In genomic region chr2:126650994-126651393, GRCh38 we compare ENCODE assay signal across 18 cellular contexts.
"Had no signal": no experiment of that assay in that cellular context is flagged by ENCODE, and none has a peak within 500 bp of the region (broad histone marks: within the 10 kb centered on the region; RNA-seq: fewer than 3 reads in every experiment).

No MANE protein-coding gene starts in this region.

- H3K4me1 ChIP-seq: colonic mucosa had no signal

- H3K36me3 ChIP-seq: colonic mucosa, gastrocnemius medialis, heart right ventricle, neutrophil, spleen, tibial nerve had no signal

- ATAC-seq: gastrocnemius medialis; heart right ventricle; left lobe of liver; mucosa of descending colon; naive thymus-derived CD8-positive, alpha-beta T cell; sciatic nerve; stimulated activated memory B cell treated with anti-CD40 and anti-IgM and Interleukin-4, amounts not matched to agents 10 μg/mL and 1 μg/mL and 100 μg/mL, for 72 hours had no signal

- H3K27me3 Mint-ChIP-seq: naive thymus-derived CD8-positive, alpha-beta T cell; stimulated activated memory B cell treated with anti-CD40 and anti-IgM and Interleukin-4, amounts not matched to agents 10 μg/mL and 1 μg/mL and 100 μg/mL, for 72 hours; stimulated activated naive CD8-positive, alpha-beta T cell treated with anti-CD3 and anti-CD28 coated beads, Interleukin-15, Interleukin-2, amounts not matched to agents 100 ng/mL and 50 ng/mL, for 24 hours had no signal

- H3K9me3 ChIP-seq: colonic mucosa, gastrocnemius medialis, heart right ventricle, mucosa of descending colon, neutrophil, tibial nerve had no signal

- H3K27me3 ChIP-seq: colonic mucosa, gastrocnemius medialis, heart right ventricle, neutrophil, spleen had no signal

- H3K27ac Mint-ChIP-seq: naive thymus-derived CD8-positive, alpha-beta T cell; stimulated activated memory B cell treated with anti-CD40 and anti-IgM and Interleukin-4, amounts not matched to agents 10 μg/mL and 1 μg/mL and 100 μg/mL, for 72 hours; stimulated activated naive CD8-positive, alpha-beta T cell treated with anti-CD3 and anti-CD28 coated beads, Interleukin-15, Interleukin-2, amounts not matched to agents 100 ng/mL and 50 ng/mL, for 24 hours had no signal

- DNase-seq: colonic mucosa; dermis blood vessel endothelial cell; gastrocnemius medialis; islet precursor cell; mucosa of descending colon; naive thymus-derived CD8-positive, alpha-beta T cell; posterior cingulate gyrus; spleen; stimulated activated CD4-positive, alpha-beta T cell treated with anti-CD3 and anti-CD28 coated beads, Interleukin-15, amount 100 ng/mL, for 24 hours; stimulated activated CD4-positive, alpha-beta T cell treated with anti-CD3 and anti-CD28 coated beads, Interleukin-1b, Interleukin-23, amount 100 ng/mL, for 48 hours; stimulated activated CD4-positive, alpha-beta T cell treated with anti-CD3 and anti-CD28 coated beads, Interleukin-4, amount 100 ng/mL, for 24 hours had no signal

- H3K4me3 ChIP-seq: colonic mucosa, gastrocnemius medialis, heart right ventricle, mucosa of descending colon, spleen, tibial nerve had no signal

- H3K27ac ChIP-seq: colonic mucosa, gastrocnemius medialis, heart right ventricle, neutrophil, spleen, tibial nerve had no signal

- H3K4me3 Mint-ChIP-seq: naive thymus-derived CD8-positive, alpha-beta T cell; stimulated activated memory B cell treated with anti-CD40 and anti-IgM and Interleukin-4, amounts not matched to agents 10 μg/mL and 1 μg/mL and 100 μg/mL, for 72 hours; stimulated activated naive CD8-positive, alpha-beta T cell treated with anti-CD3 and anti-CD28 coated beads, Interleukin-15, Interleukin-2, amounts not matched to agents 100 ng/mL and 50 ng/mL, for 24 hours had no signal
